In the genomic region with DNA sequence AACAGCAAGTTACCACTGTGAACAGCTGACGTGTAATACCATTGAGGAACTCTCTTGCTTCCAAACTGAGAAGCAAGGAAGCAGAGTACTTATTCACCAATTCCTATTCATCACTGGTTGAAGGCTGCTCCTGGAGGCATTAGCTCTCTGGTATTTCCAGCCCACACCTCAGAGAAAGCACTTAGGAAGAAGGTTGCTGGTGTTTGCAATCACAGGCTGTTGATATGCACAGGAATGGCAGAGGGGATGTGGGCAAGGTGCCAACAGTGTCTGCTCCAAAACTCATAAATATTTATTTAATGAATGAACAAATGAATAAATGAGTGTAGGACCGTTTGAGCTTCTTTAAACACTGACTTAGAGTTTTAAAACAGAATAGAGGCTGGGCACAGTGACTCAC, we compare ENCODE assay signal across 18 cellular contexts. TPM values are rescaled to one million over a fixed set of nuclear protein-coding genes. Genes with fewer than 3 reads are reported as not detected.
"Had no signal": no experiment of that assay in that cellular context is flagged by ENCODE, and none has a peak within 500 bp of the region (broad histone marks: within the 10 kb centered on the region; RNA-seq: fewer than 3 reads in every experiment).

No MANE protein-coding gene starts in this region.

- H3K27me3 ChIP-seq: cardiac muscle cell had no signal

- H3K27ac ChIP-seq: cardiac muscle cell, dorsolateral prefrontal cortex, left ventricle myocardium inferior, VCaP had no signal

- H3K36me3 ChIP-seq: cardiac muscle cell, left ventricle myocardium inferior had no signal

- H3K4me3 Mint-ChIP-seq: activated T-helper 17 cell treated with anti-CD3 and anti-CD28 coated beads, Interleukin-2, amount 50 U/mL, for 72 hours; memory B cell; natural killer cell treated with Interleukin-12 subunit alpha and Interleukin-12 subunit beta and Interleukin-15 and Interleukin-18, amount 100 ng/mL, for 72 hours; stimulated activated effector memory CD8-positive, alpha-beta T cell treated with anti-CD3 and anti-CD28 coated beads, Interleukin-12 subunit alpha, Interleukin-12 subunit beta, amount 100 ng/mL, for 72 hours had no signal

- H3K36me3 Mint-ChIP-seq: natural killer cell treated with Interleukin-12 subunit alpha and Interleukin-12 subunit beta and Interleukin-15 and Interleukin-18, amount 100 ng/mL, for 72 hours; stimulated activated effector memory CD8-positive, alpha-beta T cell treated with anti-CD3 and anti-CD28 coated beads, Interleukin-12 subunit alpha, Interleukin-12 subunit beta, amount 100 ng/mL, for 72 hours had no signal

- H3K9me3 Mint-ChIP-seq: activated T-helper 17 cell treated with anti-CD3 and anti-CD28 coated beads, Interleukin-2, amount 50 U/mL, for 72 hours; natural killer cell treated with Interleukin-12 subunit alpha and Interleukin-12 subunit beta and Interleukin-15 and Interleukin-18, amount 100 ng/mL, for 72 hours; stimulated activated effector memory CD8-positive, alpha-beta T cell treated with anti-CD3 and anti-CD28 coated beads, Interleukin-12 subunit alpha, Interleukin-12 subunit beta, amount 100 ng/mL, for 72 hours had no signal

- H3K4me3 ChIP-seq: cardiac muscle cell, dorsolateral prefrontal cortex, left ventricle myocardium inferior had no signal

- H3K4me1 ChIP-seq: left ventricle myocardium inferior had no signal

- DNase-seq: activated CD4-positive, alpha-beta T cell treated with anti-CD3 and anti-CD28 coated beads for 1 hour; activated CD4-positive, alpha-beta T cell treated with anti-CD3 and anti-CD28 coated beads, Interleukin-2, amount 50 U/mL, for 4 hours; activated naive CD4-positive, alpha-beta T cell treated with Interleukin-2 at 50 U/mL for 16 hours; aorta; dorsolateral prefrontal cortex; glutamatergic neuron; hypothalamus; kidney; left ventricle myocardium inferior; retina; T1000 had no signal

- H3K4me1 Mint-ChIP-seq: activated T-helper 17 cell treated with anti-CD3 and anti-CD28 coated beads, Interleukin-2, amount 50 U/mL, for 72 hours; memory B cell; stimulated activated effector memory CD8-positive, alpha-beta T cell treated with anti-CD3 and anti-CD28 coated beads, Interleukin-12 subunit alpha, Interleukin-12 subunit beta, amount 100 ng/mL, for 72 hours had no signal

- FAIRE-seq: kidney, urothelium cell line had no signal

- H3K27ac Mint-ChIP-seq: activated T-helper 17 cell treated with anti-CD3 and anti-CD28 coated beads, Interleukin-2, amount 50 U/mL, for 72 hours; memory B cell; natural killer cell treated with Interleukin-12 subunit alpha and Interleukin-12 subunit beta and Interleukin-15 and Interleukin-18, amount 100 ng/mL, for 72 hours; stimulated activated effector memory CD8-positive, alpha-beta T cell treated with anti-CD3 and anti-CD28 coated beads, Interleukin-12 subunit alpha, Interleukin-12 subunit beta, amount 100 ng/mL, for 72 hours had no signal

RNA-seq across cellular contexts. Expression of a gene that starts 10.8 kb away (rescaled TPM):
- total RNA-seq: activated T-helper 17 cell treated with anti-CD3 and anti-CD28 coated beads, Interleukin-2, amount 50 U/mL, for 72 hours; aorta; cardiac muscle cell; dorsolateral prefrontal cortex; kidney; left ventricle myocardium inferior; natural killer cell treated with Interleukin-12 subunit alpha and Interleukin-12 subunit beta and Interleukin-15 and Interleukin-18, amount 100 ng/mL, for 72 hours had no signal
